ENCODE assay signal across 24 cellular contexts in genomic region chr14:62098357-62098756, GRCh38.
A peak's percentile ranks its signal among the peaks of the same experiment; 100 is the strongest.
DNase-seq lines count a peak whose midpoint lies in the region; ATAC-seq, FAIRE-seq and TF ChIP-seq lines count a peak whose summit lies in the region.
"Had no signal": no experiment of that assay in that cellular context is flagged by ENCODE, and none has a peak within 500 bp of the region (broad histone marks: within the 10 kb centered on the region; RNA-seq: fewer than 3 reads in every experiment).

No MANE protein-coding gene starts in this region.

- H3K9me3 ChIP-seq in astrocyte (ENCODE audit: insufficient read depth, low read depth, low read length): no peaks in the 10 kb centered on the region
- H3K9me3 ChIP-seq: A549, BE2C, BLaER1 had no signal

- FAIRE-seq in astrocyte (lab: Jason Lieb, UNC) (no peak), urothelium cell line (lab: Jason Lieb, UNC) (peak; percentile 5)
- FAIRE-seq: A549, D721Med, G401.6, GM12891, GM19239 had no signal

- H3K4me2 ChIP-seq in astrocyte (ENCODE audit: low read length): no peak overlapping the region
- H3K4me2 ChIP-seq: A549, BLaER1 had no signal

- H3K9ac ChIP-seq in astrocyte (ENCODE audit: low read length): no peak overlapping the region
- H3K9ac ChIP-seq: BLaER1 had no signal

- H3K27ac Mint-ChIP-seq in astrocyte (ENCODE audit: unreplicated experiment): peak overlapping the region; percentile 43
- peak overlapping the region; percentile 9 to 60 for H3K27ac Mint-ChIP-seq in effector memory CD8-positive, alpha-beta T cell
- H3K27ac Mint-ChIP-seq in natural killer cell: peak overlapping the region; percentile 81 to 92
- H3K27ac Mint-ChIP-seq in stimulated activated naive B cell treated with anti-CD40 and anti-IgM and Interleukin-4, amounts not matched to agents 10 μg/mL and 1 μg/mL and 100 μg/mL, for 72 hours: no peak overlapping the region
- H3K27ac Mint-ChIP-seq: CD14-positive monocyte; CD4-positive, alpha-beta memory T cell; CD4-positive, CD25-positive, alpha-beta regulatory T cell had no signal

- H3K4me1 Mint-ChIP-seq in astrocyte (ENCODE audit: low read depth, unreplicated experiment): no peaks in the 10 kb centered on the region
- H3K4me1 Mint-ChIP-seq in effector memory CD8-positive, alpha-beta T cell (ENCODE audit: low read depth in 2 of 2): peaks cover 14 to 21% of the 10 kb centered on the region in 2 donors
- peaks cover 24 to 25% of the 10 kb centered on the region in 2 donors for H3K4me1 Mint-ChIP-seq in natural killer cell
- H3K4me1 Mint-ChIP-seq in stimulated activated naive B cell treated with anti-CD40 and anti-IgM and Interleukin-4, amounts not matched to agents 10 μg/mL and 1 μg/mL and 100 μg/mL, for 72 hours: peaks cover 0 to 9% of the 10 kb centered on the region in 2 donors
- H3K4me1 Mint-ChIP-seq: CD14-positive monocyte; CD4-positive, alpha-beta memory T cell; CD4-positive, CD25-positive, alpha-beta regulatory T cell had no signal

- no peak for TF ChIP-seq CTCF in astrocyte (IDR thresholded peaks at IDR 0.05; ENCODE audit: insufficient read depth, low read depth, low read length)
- TF ChIP-seq CTCF in natural killer cell (IDR thresholded peaks at IDR 0.05): no peak

- H3K27me3 Mint-ChIP-seq in astrocyte (ENCODE audit: low read depth, unreplicated experiment) (no peaks in the 10 kb centered on the region), natural killer cell (ENCODE audit: low read depth in 2 of 2) (peaks cover 0 to under 1% of the 10 kb centered on the region in 2 donors)
- no peaks in the 10 kb centered on the region for H3K27me3 Mint-ChIP-seq in effector memory CD8-positive, alpha-beta T cell
- H3K27me3 Mint-ChIP-seq in stimulated activated naive B cell treated with anti-CD40 and anti-IgM and Interleukin-4, amounts not matched to agents 10 μg/mL and 1 μg/mL and 100 μg/mL, for 72 hours: peaks cover 0 to 6% of the 10 kb centered on the region in 2 donors

- no peak overlapping the region for H2AFZ ChIP-seq in astrocyte (ENCODE audit: low read depth, low read length)

- H3K9me3 Mint-ChIP-seq in astrocyte (ENCODE audit: unreplicated experiment) (no peaks in the 10 kb centered on the region), natural killer cell (no peaks in the 10 kb centered on the region)
- H3K9me3 Mint-ChIP-seq in effector memory CD8-positive, alpha-beta T cell: peaks cover 0 to 10% of the 10 kb centered on the region in 2 donors
- peaks cover 0 to 5% of the 10 kb centered on the region in 2 donors for H3K9me3 Mint-ChIP-seq in stimulated activated naive B cell treated with anti-CD40 and anti-IgM and Interleukin-4, amounts not matched to agents 10 μg/mL and 1 μg/mL and 100 μg/mL, for 72 hours
- H3K9me3 Mint-ChIP-seq: CD4-positive, alpha-beta memory T cell had no signal

- DNase-seq in astrocyte (ENCODE audit: low read depth) (no peak), natural killer cell (no peak), urothelium cell line (ENCODE audit: low spot score) (no peak), NCI-H446 treated with DMSO at 0.1 percent for 48 hours (lab: John Stamatoyannopoulos, UW) (no peak), HPDE6-E6E7 (ENCODE audit: extremely low spot score) (no peak), 8988T (no peak)
- DNase-seq in effector memory CD8-positive, alpha-beta T cell: no peak
- DNase-seq in stimulated activated naive B cell treated with anti-CD40 and anti-IgM and Interleukin-4, amounts not matched to agents 10 μg/mL and 1 μg/mL and 100 μg/mL, for 72 hours: no peak
- DNase-seq: ACHN; BE2C; C1 segment of cervical spinal cord; Caco-2; Calu3; CD4-positive, alpha-beta memory T cell; CD4-positive, CD25-positive, alpha-beta regulatory T cell; DMS79 treated with DMSO at 0.1 percent for 48 hours; GF-D8 had no signal

- H3K4me3 ChIP-seq in astrocyte (ENCODE audit: insufficient read depth, low read depth, low read length): no peak overlapping the region
- H3K4me3 ChIP-seq: A549, BLaER1 had no signal

- ATAC-seq in effector memory CD8-positive, alpha-beta T cell (replicated peaks): no peak
- ATAC-seq in natural killer cell: peak; percentile 42 to 58 (median 49)
- ATAC-seq in stimulated activated naive B cell treated with anti-CD40 and anti-IgM and Interleukin-4, amounts not matched to agents 10 μg/mL and 1 μg/mL and 100 μg/mL, for 72 hours (replicated peaks): no peak
- ATAC-seq: A549 had no signal

- H3K27me3 ChIP-seq in astrocyte (ENCODE audit: insufficient read depth, low read length): no peaks in the 10 kb centered on the region
- H3K27me3 ChIP-seq: BLaER1 had no signal

- H3K79me2 ChIP-seq in astrocyte (ENCODE audit: insufficient read depth, low read length): no peaks in the 10 kb centered on the region

- no peaks in the 10 kb centered on the region for H3K36me3 Mint-ChIP-seq in astrocyte (ENCODE audit: low read depth, unreplicated experiment)
- H3K36me3 Mint-ChIP-seq in effector memory CD8-positive, alpha-beta T cell (ENCODE audit: insufficient read depth): no peaks in the 10 kb centered on the region
- no peaks in the 10 kb centered on the region for H3K36me3 Mint-ChIP-seq in natural killer cell
- H3K36me3 Mint-ChIP-seq in stimulated activated naive B cell treated with anti-CD40 and anti-IgM and Interleukin-4, amounts not matched to agents 10 μg/mL and 1 μg/mL and 100 μg/mL, for 72 hours: no peaks in the 10 kb centered on the region
- H3K36me3 Mint-ChIP-seq: CD14-positive monocyte; CD4-positive, alpha-beta memory T cell; CD4-positive, CD25-positive, alpha-beta regulatory T cell had no signal

- no peaks in the 10 kb centered on the region for H3K4me1 ChIP-seq in astrocyte (ENCODE audit: insufficient read depth, low read length)
- H3K4me1 ChIP-seq: A549, BE2C, BLaER1, Caco-2 had no signal

- intact Hi-C loops in natural killer cell (cut with micrococcal nuclease): no loop called here

- no peaks in the 10 kb centered on the region for H4K20me1 ChIP-seq in astrocyte (ENCODE audit: insufficient read depth, low read length)
- H4K20me1 ChIP-seq: BLaER1 had no signal

- H3K27ac ChIP-seq in astrocyte (ENCODE audit: low read depth, low read length): no peak overlapping the region
- H3K27ac ChIP-seq: A549, BLaER1 had no signal

- no peak overlapping the region for H3K4me3 Mint-ChIP-seq in astrocyte (ENCODE audit: unreplicated experiment)
- H3K4me3 Mint-ChIP-seq in effector memory CD8-positive, alpha-beta T cell: peak overlapping the region; percentile 30 to 73
- H3K4me3 Mint-ChIP-seq in natural killer cell: peak overlapping the region; percentile 87
- H3K4me3 Mint-ChIP-seq in stimulated activated naive B cell treated with anti-CD40 and anti-IgM and Interleukin-4, amounts not matched to agents 10 μg/mL and 1 μg/mL and 100 μg/mL, for 72 hours: no peak overlapping the region
- H3K4me3 Mint-ChIP-seq: CD14-positive monocyte; CD4-positive, alpha-beta memory T cell had no signal

- H3K36me3 ChIP-seq in astrocyte (ENCODE audit: insufficient read depth, low read length): no peaks in the 10 kb centered on the region
- H3K36me3 ChIP-seq: BE2C, BLaER1 had no signal

Comparison
In these comparisons a context has a peak if more than half of its experiments do, and no peak if none do; other contexts are left out.
1. H3K4me3 Mint-ChIP-seq: peak in effector memory CD8-positive, alpha-beta T cell (2 of 2) and natural killer cell (single experiment); none in astrocyte (single experiment) and stimulated activated naive B cell treated with anti-CD40 and anti-IgM and Interleukin-4, amounts not matched to agents 10 μg/mL and 1 μg/mL and 100 μg/mL, for 72 hours (0 of 2).
2. ATAC-seq: peak in natural killer cell (3 of 3); none in effector memory CD8-positive, alpha-beta T cell (single experiment) and stimulated activated naive B cell treated with anti-CD40 and anti-IgM and Interleukin-4, amounts not matched to agents 10 μg/mL and 1 μg/mL and 100 μg/mL, for 72 hours (0 of 2).